Comparison of ENCODE assay signal across 1 cellular context in the genomic region with DNA sequence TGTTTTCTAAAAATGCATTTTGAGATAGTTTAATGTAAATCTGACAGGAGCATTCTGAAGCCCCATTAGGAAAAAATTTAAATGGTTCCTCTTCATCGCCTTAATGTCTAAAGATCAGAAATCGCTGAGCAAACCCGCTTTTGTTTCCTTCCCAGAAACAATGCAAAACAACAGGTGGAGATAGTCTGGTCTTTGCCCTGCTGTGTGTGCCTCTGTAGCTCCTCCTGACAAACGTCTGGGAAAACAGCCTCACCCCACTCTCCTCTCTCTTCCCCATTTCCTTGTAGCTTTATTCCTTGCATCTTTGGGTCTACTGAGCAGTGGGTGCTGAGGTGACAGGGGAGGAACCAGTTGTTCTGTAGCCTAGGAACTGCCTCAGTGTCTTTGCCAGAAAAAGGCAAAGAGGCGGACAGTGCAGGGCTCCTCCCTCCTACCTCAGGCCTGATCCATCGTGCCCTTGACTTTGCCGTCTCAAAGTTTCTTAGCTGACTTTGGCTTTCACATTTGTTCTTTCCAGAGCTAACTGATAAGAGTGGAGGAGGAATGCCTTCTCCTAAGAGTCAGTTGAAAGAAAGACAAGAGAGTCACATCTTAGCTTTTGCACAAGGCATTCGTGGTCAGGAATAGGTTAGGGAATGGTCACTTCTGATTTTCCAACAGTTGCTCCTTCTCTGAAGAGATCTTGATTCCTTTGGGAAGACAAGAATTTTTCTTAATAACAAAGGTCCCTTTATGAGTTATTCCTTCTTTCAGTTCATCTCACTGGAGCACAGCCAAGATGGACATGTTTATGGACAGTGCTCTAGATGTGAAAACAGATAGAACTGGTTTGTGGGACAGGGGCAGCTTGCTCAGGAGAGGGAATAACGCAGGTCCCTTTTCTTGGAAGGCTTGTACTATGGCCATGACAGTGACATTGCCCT.
TF ChIP-seq lines count a peak whose summit lies in the region.

No MANE protein-coding gene starts in this region.

TF ChIP-seq in GM23338, 12 proteins besides CTCF, POLR2A, EP300 and RAD21:
- no peak for TF ChIP-seq ZNF331 (CRISPR knock-in tag; IDR thresholded peaks at IDR 0.05; ENCODE audit: low read depth)
- TF ChIP-seq JUNB (IDR thresholded peaks at IDR 0.05; ENCODE audit: unreplicated experiment) = no peak
- no peak for TF ChIP-seq STAT1 (IDR thresholded peaks at IDR 0.05; ENCODE audit: unreplicated experiment)
- no peak for TF ChIP-seq NANOG (IDR thresholded peaks at IDR 0.05; ENCODE audit: borderline replicate concordance)
- TF ChIP-seq, protein P1, sequence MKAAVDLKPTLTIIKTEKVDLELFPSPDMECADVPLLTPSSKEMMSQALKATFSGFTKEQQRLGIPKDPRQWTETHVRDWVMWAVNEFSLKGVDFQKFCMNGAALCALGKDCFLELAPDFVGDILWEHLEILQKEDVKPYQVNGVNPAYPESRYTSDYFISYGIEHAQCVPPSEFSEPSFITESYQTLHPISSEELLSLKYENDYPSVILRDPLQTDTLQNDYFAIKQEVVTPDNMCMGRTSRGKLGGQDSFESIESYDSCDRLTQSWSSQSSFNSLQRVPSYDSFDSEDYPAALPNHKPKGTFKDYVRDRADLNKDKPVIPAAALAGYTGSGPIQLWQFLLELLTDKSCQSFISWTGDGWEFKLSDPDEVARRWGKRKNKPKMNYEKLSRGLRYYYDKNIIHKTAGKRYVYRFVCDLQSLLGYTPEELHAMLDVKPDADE (IDR thresholded peaks at IDR 0.05) = no peak
- TF ChIP-seq, protein P2, sequence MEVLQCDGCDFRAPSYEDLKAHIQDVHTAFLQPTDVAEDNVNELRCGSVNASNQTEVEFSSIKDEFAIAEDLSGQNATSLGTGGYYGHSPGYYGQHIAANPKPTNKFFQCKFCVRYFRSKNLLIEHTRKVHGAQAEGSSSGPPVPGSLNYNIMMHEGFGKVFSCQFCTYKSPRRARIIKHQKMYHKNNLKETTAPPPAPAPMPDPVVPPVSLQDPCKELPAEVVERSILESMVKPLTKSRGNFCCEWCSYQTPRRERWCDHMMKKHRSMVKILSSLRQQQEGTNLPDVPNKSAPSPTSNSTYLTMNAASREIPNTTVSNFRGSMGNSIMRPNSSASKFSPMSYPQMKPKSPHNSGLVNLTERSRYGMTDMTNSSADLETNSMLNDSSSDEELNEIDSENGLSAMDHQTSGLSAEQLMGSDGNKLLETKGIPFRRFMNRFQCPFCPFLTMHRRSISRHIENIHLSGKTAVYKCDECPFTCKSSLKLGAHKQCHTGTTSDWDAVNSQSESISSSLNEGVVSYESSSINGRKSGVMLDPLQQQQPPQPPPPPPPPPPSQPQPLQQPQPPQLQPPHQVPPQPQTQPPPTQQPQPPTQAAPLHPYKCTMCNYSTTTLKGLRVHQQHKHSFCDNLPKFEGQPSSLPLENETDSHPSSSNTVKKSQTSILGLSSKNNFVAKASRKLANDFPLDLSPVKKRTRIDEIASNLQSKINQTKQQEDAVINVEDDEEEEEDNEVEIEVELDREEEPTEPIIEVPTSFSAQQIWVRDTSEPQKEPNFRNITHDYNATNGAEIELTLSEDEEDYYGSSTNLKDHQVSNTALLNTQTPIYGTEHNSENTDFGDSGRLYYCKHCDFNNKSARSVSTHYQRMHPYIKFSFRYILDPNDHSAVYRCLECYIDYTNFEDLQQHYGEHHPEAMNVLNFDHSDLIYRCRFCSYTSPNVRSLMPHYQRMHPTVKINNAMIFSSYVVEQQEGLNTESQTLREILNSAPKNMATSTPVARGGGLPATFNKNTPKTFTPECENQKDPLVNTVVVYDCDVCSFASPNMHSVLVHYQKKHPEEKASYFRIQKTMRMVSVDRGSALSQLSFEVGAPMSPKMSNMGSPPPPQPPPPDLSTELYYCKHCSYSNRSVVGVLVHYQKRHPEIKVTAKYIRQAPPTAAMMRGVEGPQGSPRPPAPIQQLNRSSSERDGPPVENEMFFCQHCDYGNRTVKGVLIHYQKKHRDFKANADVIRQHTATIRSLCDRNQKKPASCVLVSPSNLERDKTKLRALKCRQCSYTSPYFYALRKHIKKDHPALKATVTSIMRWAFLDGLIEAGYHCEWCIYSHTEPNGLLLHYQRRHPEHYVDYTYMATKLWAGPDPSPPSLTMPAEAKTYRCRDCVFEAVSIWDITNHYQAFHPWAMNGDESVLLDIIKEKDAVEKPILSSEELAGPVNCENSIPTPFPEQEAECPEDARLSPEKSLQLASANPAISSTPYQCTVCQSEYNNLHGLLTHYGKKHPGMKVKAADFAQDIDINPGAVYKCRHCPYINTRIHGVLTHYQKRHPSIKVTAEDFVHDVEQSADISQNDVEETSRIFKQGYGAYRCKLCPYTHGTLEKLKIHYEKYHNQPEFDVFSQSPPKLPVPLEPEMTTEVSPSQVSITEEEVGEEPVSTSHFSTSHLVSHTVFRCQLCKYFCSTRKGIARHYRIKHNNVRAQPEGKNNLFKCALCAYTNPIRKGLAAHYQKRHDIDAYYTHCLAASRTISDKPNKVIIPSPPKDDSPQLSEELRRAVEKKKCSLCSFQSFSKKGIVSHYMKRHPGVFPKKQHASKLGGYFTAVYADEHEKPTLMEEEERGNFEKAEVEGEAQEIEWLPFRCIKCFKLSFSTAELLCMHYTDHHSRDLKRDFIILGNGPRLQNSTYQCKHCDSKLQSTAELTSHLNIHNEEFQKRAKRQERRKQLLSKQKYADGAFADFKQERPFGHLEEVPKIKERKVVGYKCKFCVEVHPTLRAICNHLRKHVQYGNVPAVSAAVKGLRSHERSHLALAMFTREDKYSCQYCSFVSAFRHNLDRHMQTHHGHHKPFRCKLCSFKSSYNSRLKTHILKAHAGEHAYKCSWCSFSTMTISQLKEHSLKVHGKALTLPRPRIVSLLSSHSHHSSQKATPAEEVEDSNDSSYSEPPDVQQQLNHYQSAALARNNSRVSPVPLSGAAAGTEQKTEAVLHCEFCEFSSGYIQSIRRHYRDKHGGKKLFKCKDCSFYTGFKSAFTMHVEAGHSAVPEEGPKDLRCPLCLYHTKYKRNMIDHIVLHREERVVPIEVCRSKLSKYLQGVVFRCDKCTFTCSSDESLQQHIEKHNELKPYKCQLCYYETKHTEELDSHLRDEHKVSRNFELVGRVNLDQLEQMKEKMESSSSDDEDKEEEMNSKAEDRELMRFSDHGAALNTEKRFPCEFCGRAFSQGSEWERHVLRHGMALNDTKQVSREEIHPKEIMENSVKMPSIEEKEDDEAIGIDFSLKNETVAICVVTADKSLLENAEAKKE (CRISPR knock-in tag; IDR thresholded peaks at IDR 0.05) = no peak
- TF ChIP-seq EZH2 (IDR thresholded peaks at IDR 0.05; ENCODE audit: low read depth, unreplicated experiment) = no peak
- no peak for TF ChIP-seq CREB1 (CRISPR knock-in tag; IDR thresholded peaks at IDR 0.05; ENCODE audit: low read depth)
- no peak for TF ChIP-seq EZH2phosphoT487 (IDR thresholded peaks at IDR 0.05; ENCODE audit: unreplicated experiment)
- no peak for TF ChIP-seq POLR2AphosphoS5 (IDR thresholded peaks at IDR 0.05; ENCODE audit: low read depth)
- TF ChIP-seq, protein P3, sequence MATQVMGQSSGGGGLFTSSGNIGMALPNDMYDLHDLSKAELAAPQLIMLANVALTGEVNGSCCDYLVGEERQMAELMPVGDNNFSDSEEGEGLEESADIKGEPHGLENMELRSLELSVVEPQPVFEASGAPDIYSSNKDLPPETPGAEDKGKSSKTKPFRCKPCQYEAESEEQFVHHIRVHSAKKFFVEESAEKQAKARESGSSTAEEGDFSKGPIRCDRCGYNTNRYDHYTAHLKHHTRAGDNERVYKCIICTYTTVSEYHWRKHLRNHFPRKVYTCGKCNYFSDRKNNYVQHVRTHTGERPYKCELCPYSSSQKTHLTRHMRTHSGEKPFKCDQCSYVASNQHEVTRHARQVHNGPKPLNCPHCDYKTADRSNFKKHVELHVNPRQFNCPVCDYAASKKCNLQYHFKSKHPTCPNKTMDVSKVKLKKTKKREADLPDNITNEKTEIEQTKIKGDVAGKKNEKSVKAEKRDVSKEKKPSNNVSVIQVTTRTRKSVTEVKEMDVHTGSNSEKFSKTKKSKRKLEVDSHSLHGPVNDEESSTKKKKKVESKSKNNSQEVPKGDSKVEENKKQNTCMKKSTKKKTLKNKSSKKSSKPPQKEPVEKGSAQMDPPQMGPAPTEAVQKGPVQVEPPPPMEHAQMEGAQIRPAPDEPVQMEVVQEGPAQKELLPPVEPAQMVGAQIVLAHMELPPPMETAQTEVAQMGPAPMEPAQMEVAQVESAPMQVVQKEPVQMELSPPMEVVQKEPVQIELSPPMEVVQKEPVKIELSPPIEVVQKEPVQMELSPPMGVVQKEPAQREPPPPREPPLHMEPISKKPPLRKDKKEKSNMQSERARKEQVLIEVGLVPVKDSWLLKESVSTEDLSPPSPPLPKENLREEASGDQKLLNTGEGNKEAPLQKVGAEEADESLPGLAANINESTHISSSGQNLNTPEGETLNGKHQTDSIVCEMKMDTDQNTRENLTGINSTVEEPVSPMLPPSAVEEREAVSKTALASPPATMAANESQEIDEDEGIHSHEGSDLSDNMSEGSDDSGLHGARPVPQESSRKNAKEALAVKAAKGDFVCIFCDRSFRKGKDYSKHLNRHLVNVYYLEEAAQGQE (IDR thresholded peaks at IDR 0.05; ENCODE audit: unreplicated experiment) = no peak
- no peak for TF ChIP-seq ZNF114 (CRISPR knock-in tag; IDR thresholded peaks at IDR 0.05)
TF ChIP-seq in GM23338: peak in this region for 0.
